Comparison of ENCODE assay signal across 1 cellular context in the genomic region with DNA sequence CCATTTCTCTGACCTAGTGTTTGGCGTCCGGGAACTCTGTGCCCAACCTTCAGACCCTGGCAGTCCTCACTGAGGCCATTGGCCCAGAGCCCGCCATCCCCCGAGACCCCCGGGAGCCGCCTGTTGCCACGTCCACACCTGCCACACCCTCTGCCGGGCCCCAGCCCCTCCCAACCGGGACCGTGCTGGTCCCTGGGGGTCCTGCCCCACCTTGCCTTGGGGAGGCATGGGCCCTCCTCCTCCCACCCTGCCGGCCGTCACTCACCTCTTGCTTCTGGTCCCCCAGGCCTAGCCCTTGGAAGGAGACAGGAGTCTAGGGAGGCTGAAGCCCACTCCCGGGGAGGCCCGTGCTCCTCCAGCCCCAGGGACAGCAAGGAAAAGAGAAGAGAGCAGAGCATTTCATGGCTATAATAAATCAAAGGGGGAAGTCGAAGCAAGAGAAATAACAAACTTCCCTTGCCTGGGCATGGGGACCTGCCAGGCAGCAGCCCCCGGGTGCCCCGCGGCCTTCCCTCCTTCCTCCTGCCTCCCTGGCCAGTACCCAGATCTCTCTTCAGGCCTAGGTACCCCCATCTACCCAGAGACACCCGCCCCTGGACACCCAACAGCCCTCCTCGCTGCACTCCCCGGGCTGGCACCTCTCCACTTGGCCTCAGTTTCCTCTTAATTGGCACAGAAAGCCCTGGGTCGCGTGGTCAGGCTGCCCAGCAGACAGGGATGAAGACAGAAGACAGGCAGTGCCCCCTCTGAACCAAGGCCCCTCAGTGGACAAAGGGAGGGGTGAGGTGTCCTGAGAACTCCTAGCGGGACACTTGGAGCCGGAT.
TF ChIP-seq lines count a peak whose summit lies in the region.

No MANE protein-coding gene starts in this region.

TF ChIP-seq in K562, 482 proteins besides CTCF, POLR2A, EP300 and RAD21:
- TF ChIP-seq ZBTB8A (IDR thresholded peaks at IDR 0.05; ENCODE audit: partially characterized antibody) (no peak), MECOM (CRISPR knock-in tag; IDR thresholded peaks at IDR 0.05) (0 out of 2 replicates have a peak, but pooled peaks have one; percentile 34), FUS (optimal IDR thresholded peaks at IDR 0.05; ENCODE audit: low read depth, low read length) (no peak), JUNB (CRISPR knock-in tag; conservative IDR thresholded peaks at IDR 0.05) (no peak), ZNF766 (CRISPR knock-in tag; conservative IDR thresholded peaks at IDR 0.05) (no peak), TEAD1 (CRISPR knock-in tag; IDR thresholded peaks at IDR 0.05) (0 out of 4 replicates have a peak, but pooled peaks of 1 of the 2 experiments have one; percentile 44), HDGF (IDR thresholded peaks at IDR 0.05) (no peak), ZFP1 (CRISPR knock-in tag; IDR thresholded peaks at IDR 0.05) (no peak)
- TF ChIP-seq, protein P1, sequence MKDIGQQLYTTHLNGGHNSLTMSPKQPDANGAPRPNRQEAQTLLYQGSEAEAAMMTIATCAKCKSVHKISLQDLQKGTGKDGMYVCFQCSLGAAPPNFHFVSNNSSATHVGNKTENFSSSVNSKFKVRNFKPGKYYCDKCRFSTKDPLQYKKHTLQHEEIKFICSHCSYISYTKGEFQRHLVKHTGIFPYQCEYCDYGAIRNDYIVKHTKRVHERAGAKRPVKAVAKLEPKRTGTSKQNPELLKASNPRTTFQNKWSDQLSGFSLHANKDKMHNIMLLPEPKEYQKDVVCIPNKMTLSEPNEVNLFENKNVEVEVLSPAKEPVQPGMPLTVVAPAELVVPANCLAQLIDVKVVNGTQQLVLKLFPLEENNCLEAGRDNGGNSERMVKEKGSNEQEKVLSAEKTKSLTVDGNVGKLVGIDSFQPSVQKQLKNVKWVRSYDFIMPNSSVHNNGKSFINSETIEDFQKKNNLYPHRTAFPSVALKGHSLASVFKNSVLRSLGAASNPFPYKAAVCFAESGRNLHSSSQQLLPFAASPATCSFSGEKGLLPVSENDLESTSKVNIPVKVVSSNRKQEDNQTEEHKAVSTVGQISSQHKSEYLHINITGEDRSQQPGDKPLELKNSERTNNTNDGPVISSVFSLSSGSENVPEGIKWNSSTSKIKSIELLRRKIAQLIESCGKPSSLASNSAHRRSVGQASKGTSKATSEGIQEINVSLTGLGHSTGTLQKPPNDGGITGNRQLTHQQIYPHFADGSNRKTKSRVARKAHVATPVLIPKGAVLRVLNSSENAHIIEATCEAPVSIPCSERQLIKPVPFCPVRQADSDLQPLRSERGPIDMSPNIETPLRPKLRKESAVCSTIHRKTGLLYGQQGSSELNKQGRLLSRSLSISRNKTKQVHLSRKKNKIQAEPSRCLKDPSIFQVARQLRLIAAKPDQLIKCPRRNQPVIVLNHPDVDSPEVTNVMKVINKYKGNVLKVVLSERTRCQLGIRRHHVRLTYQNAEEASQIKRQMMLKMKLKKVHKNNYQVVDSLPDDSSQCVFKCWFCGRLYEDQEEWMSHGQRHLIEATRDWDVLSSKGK (CRISPR knock-in tag; IDR thresholded peaks at IDR 0.05) = no peak
